In genomic region chr14:35814371-35815005, GRCh38 we compare ENCODE assay signal across 8 cellular contexts. TPM values are rescaled to one million over a fixed set of nuclear protein-coding genes. Genes with fewer than 3 reads are reported as not detected.
A peak's percentile ranks its signal among the peaks of the same experiment; 100 is the strongest.
DNase-seq lines count a peak whose midpoint lies in the region; ATAC-seq and TF ChIP-seq lines count a peak whose summit lies in the region.

No MANE protein-coding gene starts in this region.

- H3K4me1 Mint-ChIP-seq in activated CD8-positive, alpha-beta T cell treated with anti-CD3 and anti-CD28 coated beads for 36 hours (ENCODE audit: low read depth), result no peaks in the 10 kb centered on the region
- no peaks in the 10 kb centered on the region for H3K4me1 Mint-ChIP-seq in neural crest cell

- H3K27me3 ChIP-seq in cardiac muscle cell, result no peaks in the 10 kb centered on the region
- H3K27me3 ChIP-seq in thyroid gland, result no peaks in the 10 kb centered on the region

- intact Hi-C loops in cardiac septum (cut with DNase I), result no loop called here
- intact Hi-C loops in activated CD8-positive, alpha-beta T cell treated with anti-CD3 and anti-CD28 coated beads for 36 hours (cut with micrococcal nuclease), result loop anchor here (10.0 kb wide), 1 partner anchor 380 kb away; no protein-coding TSS in a partner anchor
- intact Hi-C loops in thyroid gland (cut with DNase I), result no loop called here

- ATAC-seq in HG03095 (IDR thresholded peaks at IDR 0.05; ENCODE audit: unreplicated experiment), result peak; percentile 54
- ATAC-seq in activated CD8-positive, alpha-beta T cell treated with anti-CD3 and anti-CD28 coated beads for 36 hours, result peak; percentile 93

- no peak overlapping the region for H3K4me3 Mint-ChIP-seq in activated CD8-positive, alpha-beta T cell treated with anti-CD3 and anti-CD28 coated beads for 36 hours
- no peak overlapping the region for H3K4me3 Mint-ChIP-seq in neural crest cell

- WGBS in thyroid gland, 2 donors, result 36 to 37% methylated on average over 3 of the region's 3 CpGs

- TF ChIP-seq CTCF in cardiac muscle cell (IDR thresholded peaks at IDR 0.05; ENCODE audit: low read depth, low read length), result peak; percentile 85
- TF ChIP-seq CTCF in activated CD8-positive, alpha-beta T cell treated with anti-CD3 and anti-CD28 coated beads for 36 hours (IDR thresholded peaks at IDR 0.05), result peak; percentile 78
- peak; percentile 74 for TF ChIP-seq CTCF in neural crest cell (conservative IDR thresholded peaks at IDR 0.05)
- peak in 5 of 6 experiments; percentile 21 to 70 (median 40) for TF ChIP-seq CTCF in thyroid gland (IDR thresholded peaks at IDR 0.05)

- H3K9me3 ChIP-seq in cardiac muscle cell (ENCODE audit: low read depth), result no peaks in the 10 kb centered on the region
- no peaks in the 10 kb centered on the region for H3K9me3 ChIP-seq in thyroid gland

- no peaks in the 10 kb centered on the region for H3K36me3 Mint-ChIP-seq in activated CD8-positive, alpha-beta T cell treated with anti-CD3 and anti-CD28 coated beads for 36 hours (ENCODE audit: low read depth)
- no peaks in the 10 kb centered on the region for H3K36me3 Mint-ChIP-seq in neural crest cell (ENCODE audit: low read depth)

- no peak for TF ChIP-seq POLR2A in erythroblast (IDR thresholded peaks at IDR 0.05; ENCODE audit: low read length)
- no peak for TF ChIP-seq POLR2A in thyroid gland (IDR thresholded peaks at IDR 0.05)

- DNase-seq in cardiac muscle cell (ENCODE audit: low read depth in 1 of 2, low spot score in 1 of 2) (peak; percentile 64 to 75), cardiac septum (ENCODE audit: low spot score) (no peak), NCI-H526 treated with DMSO at 0.1 percent for 48 hours (lab: John Stamatoyannopoulos, UW) (peak; percentile 7), erythroblast (lab: John Stamatoyannopoulos, UW) (peak; percentile 63 to 83), neural crest cell (ENCODE audit: low read depth, low spot score) (peak; percentile 83), thyroid gland (peak; percentile 37 to 58)
- peak; percentile 88 for DNase-seq in activated CD8-positive, alpha-beta T cell treated with anti-CD3 and anti-CD28 coated beads for 36 hours

- H3K4me1 ChIP-seq in cardiac muscle cell (ENCODE audit: low read depth), result no peaks in the 10 kb centered on the region
- H3K4me1 ChIP-seq in thyroid gland, result no peaks in the 10 kb centered on the region

- no peak overlapping the region for H3K4me3 ChIP-seq in cardiac muscle cell
- H3K4me3 ChIP-seq in thyroid gland (replicated peaks in 1 of 3), result no peak overlapping the region

- CTCF ChIA-PET in activated CD8-positive, alpha-beta T cell treated with anti-CD3 and anti-CD28 coated beads for 36 hours (lab: Charles Lee), result interaction anchor here (0.8 to 6.2 kb wide), 15 partner anchors 8 to 126 kb away, joined by 3 to 36 read pairs (median 4); partner anchors contain the start of gene BRMS1L

- no peak overlapping the region for H3K27ac Mint-ChIP-seq in activated CD8-positive, alpha-beta T cell treated with anti-CD3 and anti-CD28 coated beads for 36 hours
- H3K27ac Mint-ChIP-seq in neural crest cell (ENCODE audit: unreplicated experiment), result no peak overlapping the region

- H3K27me3 Mint-ChIP-seq in activated CD8-positive, alpha-beta T cell treated with anti-CD3 and anti-CD28 coated beads for 36 hours, result no peaks in the 10 kb centered on the region
- peaks cover 17% of the 10 kb centered on the region for H3K27me3 Mint-ChIP-seq in neural crest cell (ENCODE audit: low read depth)

- POLR2A ChIA-PET in activated CD8-positive, alpha-beta T cell treated with anti-CD3 and anti-CD28 coated beads for 36 hours (lab: Charles Lee), result interaction anchor here (1.3 kb wide), 1 partner anchor 48 kb away, joined by 3 read pairs; no protein-coding TSS in a partner anchor

- H3K9me3 Mint-ChIP-seq in activated CD8-positive, alpha-beta T cell treated with anti-CD3 and anti-CD28 coated beads for 36 hours, result no peaks in the 10 kb centered on the region
- H3K9me3 Mint-ChIP-seq in neural crest cell, result peaks cover 3% of the 10 kb centered on the region

- no peaks in the 10 kb centered on the region for H3K36me3 ChIP-seq in cardiac muscle cell
- H3K36me3 ChIP-seq in thyroid gland, result no peaks in the 10 kb centered on the region

- H3K27ac ChIP-seq in cardiac muscle cell (no peak overlapping the region), thyroid gland (no peak overlapping the region)

RNA-seq across cellular contexts. Expression of gene RALGAPA1, which starts 5.4 kb away (rescaled TPM):
- total RNA-seq in cardiac muscle cell (27.4 and 31.5 TPM in 2 replicates), cardiac septum (45.1 TPM), neural crest cell (42.0 and 46.0 TPM in 2 replicates), thyroid gland (100 to 1,000 TPM in 3 of 4 donors, 10 to 100 TPM in 1; 95.6 to 137 (median 111) TPM)
- polyA plus RNA-seq in cardiac muscle cell, result 28.1 and 30.6 TPM in 2 replicates
- 10 to 100 TPM; 23.7 to 26.5 TPM for total RNA-seq in activated CD8-positive, alpha-beta T cell treated with anti-CD3 and anti-CD28 coated beads for 36 hours

RNA-seq across cellular contexts. Expression of gene BRMS1L, which starts 11.7 kb away (rescaled TPM):
- total RNA-seq in cardiac muscle cell (7.0 and 8.2 TPM in 2 replicates), cardiac septum (12.1 TPM), neural crest cell (12.4 and 14.5 TPM in 2 replicates), thyroid gland (10 to 100 TPM in 2 of 4 donors, 1 to 10 TPM in 2; 6.0 to 10.6 (median 8.3) TPM)
- 18.4 and 18.5 TPM in 2 replicates for polyA plus RNA-seq in cardiac muscle cell
- 1 to 10 TPM; 4.3 to 5.5 TPM for total RNA-seq in activated CD8-positive, alpha-beta T cell treated with anti-CD3 and anti-CD28 coated beads for 36 hours
